In the genomic region with DNA sequence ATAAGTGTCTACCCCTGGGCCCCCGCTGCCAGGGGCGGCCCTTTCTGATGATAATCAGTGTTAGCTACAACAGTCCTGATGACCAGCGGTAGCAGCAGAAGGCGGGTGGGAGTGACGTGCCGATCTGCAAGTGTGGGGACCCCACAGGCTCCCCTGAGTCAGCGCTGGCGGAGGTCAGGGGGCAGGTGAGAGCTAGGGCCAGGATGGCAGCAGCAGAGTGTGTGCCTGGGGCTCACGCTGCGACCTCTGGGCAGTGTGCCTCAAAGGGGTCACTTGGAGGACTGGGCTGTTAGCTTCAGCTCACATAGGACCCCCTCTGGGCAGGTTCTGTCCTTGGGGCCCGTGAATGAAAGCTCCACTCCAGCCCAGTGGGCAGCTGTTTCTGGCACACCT, we compare ENCODE assay signal across 18 cellular contexts.
DNase-seq lines count a peak whose midpoint lies in the region; ATAC-seq, FAIRE-seq and TF ChIP-seq lines count a peak whose summit lies in the region.
"Had no signal": no experiment of that assay in that cellular context is flagged by ENCODE, and none has a peak within 500 bp of the region (broad histone marks: within the 10 kb centered on the region; RNA-seq: fewer than 3 reads in every experiment).

No MANE protein-coding gene starts in this region.

- FAIRE-seq in kidney (lab: Jason Lieb, UNC), result no peak
- FAIRE-seq: A549 had no signal

- no peaks in the 10 kb centered on the region for H3K4me1 Mint-ChIP-seq in CD4-positive, alpha-beta T cell (ENCODE audit: low read depth)
- H3K4me1 Mint-ChIP-seq: CD4-positive, alpha-beta memory T cell had no signal

- H3K9ac ChIP-seq in NT2/D1 (ENCODE audit: insufficient read length, low read depth) (peak overlapping the region; percentile 26), kidney (ENCODE audit: low read length in 2 of 2) (no peak overlapping the region)

- H3K36me3 Mint-ChIP-seq in CD4-positive, alpha-beta T cell (ENCODE audit: low read depth), result no peaks in the 10 kb centered on the region
- H3K36me3 Mint-ChIP-seq: CD4-positive, alpha-beta memory T cell had no signal

- peaks cover 28% of the 10 kb centered on the region for H3K4me1 ChIP-seq in NT2/D1 (ENCODE audit: insufficient read depth, insufficient read length)
- H3K4me1 ChIP-seq in kidney (ENCODE audit: control insufficient read depth in 1 of 2, insufficient read depth in 1 of 2, low read depth in 1 of 2, low read length in 2 of 2), result peaks cover 0 to 2% of the 10 kb centered on the region in 2 donors
- H3K4me1 ChIP-seq in spleen, result peaks cover 0 to 5% (median 0%) of the 10 kb centered on the region in 6 donors
- H3K4me1 ChIP-seq: A549 had no signal

- H3K27me3 ChIP-seq in NT2/D1 (ENCODE audit: insufficient read depth, insufficient read length) (no peaks in the 10 kb centered on the region), spleen (replicated peaks in 1 of 7) (peaks cover 0 to 78% (median 0%) of the 10 kb centered on the region in 7 donors)
- H3K27me3 ChIP-seq in CD4-positive, alpha-beta T cell (ENCODE audit: control insufficient read depth, insufficient read depth, low read length), result peaks cover 6% of the 10 kb centered on the region

- TF ChIP-seq CTCF in kidney (IDR thresholded peaks at IDR 0.05; ENCODE audit: borderline replicate concordance, extremely low read depth, insufficient read depth) (no peak), spleen (IDR thresholded peaks at IDR 0.05 in 8 of 11, conservative IDR thresholded peaks at IDR 0.05 in 3 of 11) (no peak)
- no peak for TF ChIP-seq CTCF in CD4-positive, alpha-beta T cell (IDR thresholded peaks at IDR 0.05)

- intact Hi-C loops in kidney (cut with DNase I), result no loop called here
- intact Hi-C loops in spleen (cut with DNase I; ENCODE audit: low total_unique reads), result loop anchor here (10.0 kb wide), 2 partner anchors 101 to 231 kb away; no protein-coding TSS in a partner anchor
- intact Hi-C loops in CD4-positive, alpha-beta T cell (cut with DNase I, micrococcal nuclease), result no loop called here

- no peak overlapping the region for H3K27ac ChIP-seq in kidney (ENCODE audit: low read depth in 2 of 2, low read length in 2 of 2)
- no peak overlapping the region for H3K27ac ChIP-seq in spleen
- H3K27ac ChIP-seq in CD4-positive, alpha-beta T cell (ENCODE audit: low read depth, low read length), result no peak overlapping the region
- H3K27ac ChIP-seq: 22Rv1, A549, C4-2B had no signal

- no peaks in the 10 kb centered on the region for H3K36me3 ChIP-seq in NT2/D1 (ENCODE audit: insufficient read depth, insufficient read length, low read length)
- no peaks in the 10 kb centered on the region for H3K36me3 ChIP-seq in kidney (ENCODE audit: control insufficient read depth in 1 of 2, insufficient read depth in 2 of 2, low read length in 2 of 2)
- H3K36me3 ChIP-seq in spleen, result no peaks in the 10 kb centered on the region

- no peak for TF ChIP-seq POLR2A in spleen (IDR thresholded peaks at IDR 0.05)

- H3K9me3 ChIP-seq in NT2/D1 (ENCODE audit: insufficient read depth, low read length) (no peaks in the 10 kb centered on the region), kidney (ENCODE audit: control insufficient read depth in 1 of 2, low read length in 2 of 2) (no peaks in the 10 kb centered on the region), spleen (no peaks in the 10 kb centered on the region)
- no peaks in the 10 kb centered on the region for H3K9me3 ChIP-seq in CD4-positive, alpha-beta T cell (ENCODE audit: control insufficient read depth, low read length)
- H3K9me3 ChIP-seq: A549 had no signal

- POLR2A ChIA-PET in CD4-positive, alpha-beta T cell (lab: Charles Lee), result no interaction called here

- H3K4me3 ChIP-seq in NT2/D1 (ENCODE audit: insufficient read length, low read depth), result no peak overlapping the region
- H3K4me3 ChIP-seq in kidney (ENCODE audit: low read length in 2 of 2), result no peak overlapping the region
- H3K4me3 ChIP-seq in spleen, result no peak overlapping the region
- H3K4me3 ChIP-seq: A549 had no signal

- WGBS in spleen, 5 donors, result 68 to 81% (median 75%) methylated on average over 10 to 11 of the region's 11 CpGs

- no peak for ATAC-seq in CD4-positive, alpha-beta T cell (ENCODE audit: poor library complexity)
- ATAC-seq in HG03097 (IDR thresholded peaks at IDR 0.05; ENCODE audit: low FRiP score, unreplicated experiment), result no peak
- ATAC-seq in GM18517 (IDR thresholded peaks at IDR 0.05; ENCODE audit: unreplicated experiment), result no peak
- ATAC-seq: A549 had no signal

- H3K27ac Mint-ChIP-seq in CD4-positive, alpha-beta T cell, result no peak overlapping the region
- H3K27ac Mint-ChIP-seq: CD4-positive, alpha-beta memory T cell; HFFc6 had no signal

- H3K9me3 Mint-ChIP-seq in CD4-positive, alpha-beta T cell, result no peaks in the 10 kb centered on the region
- H3K9me3 Mint-ChIP-seq: CD4-positive, alpha-beta memory T cell; HFFc6 had no signal

- no peak overlapping the region for H3K4me3 Mint-ChIP-seq in CD4-positive, alpha-beta T cell
- H3K4me3 Mint-ChIP-seq: CD4-positive, alpha-beta memory T cell; HFFc6 had no signal

- DNase-seq in NCI-H2227 (lab: John Stamatoyannopoulos, UW; ENCODE audit: unreplicated experiment), result peak; percentile 24
- DNase-seq in NCI-H2227 treated with DMSO at 0.1 percent for 48 hours (lab: John Stamatoyannopoulos, UW), result no peak
- no peak for DNase-seq in NT2/D1 (ENCODE audit: low read depth, low spot score)
- peak; percentile 64 for DNase-seq in kidney
- DNase-seq in spleen, result peak; percentile 64
- no peak for DNase-seq in CD4-positive, alpha-beta T cell
- DNase-seq: AML-193; CD4-positive, alpha-beta memory T cell; DMS153; DMS79; GF-D8; HCEC 1CT; HFFc6 had no signal

- no peaks in the 10 kb centered on the region for H3K27me3 Mint-ChIP-seq in CD4-positive, alpha-beta T cell
- H3K27me3 Mint-ChIP-seq: CD4-positive, alpha-beta memory T cell had no signal

- CTCF ChIA-PET in CD4-positive, alpha-beta T cell (lab: Charles Lee), result no interaction called here

Comparison
In these comparisons a context has a peak if more than half of its experiments do, and no peak if none do; other contexts are left out.
1. DNase-seq: peak in NCI-H2227 (single experiment), kidney (single experiment) and spleen (single experiment); none in NCI-H2227 treated with DMSO at 0.1 percent for 48 hours (single experiment), NT2/D1 (single experiment) and CD4-positive, alpha-beta T cell (0 of 10).